ENCODE assay signal across 1 cellular context in genomic region chr18:3604626-3605408, GRCh38.
TF ChIP-seq lines count a peak whose summit lies in the region.

No MANE protein-coding gene starts in this region.

TF ChIP-seq in HepG2, 621 proteins besides CTCF, POLR2A, EP300 and RAD21 (continued from another document and continues in another):
- TF ChIP-seq THAP9 (CRISPR knock-in tag; IDR thresholded peaks at IDR 0.05; ENCODE audit: borderline replicate concordance) (no peak), ZSCAN12 (CRISPR knock-in tag; IDR thresholded peaks at IDR 0.05) (no peak), MYPOP (CRISPR knock-in tag; IDR thresholded peaks at IDR 0.05) (peak; percentile 39; the same call in 1 of the 2 replicates), KAT2B (IDR thresholded peaks at IDR 0.05; ENCODE audit: borderline replicate concordance, low read depth, low read length) (no peak), DDIT3 (CRISPR knock-in tag; IDR thresholded peaks at IDR 0.05) (no peak), SNAPC2 (CRISPR knock-in tag; IDR thresholded peaks at IDR 0.05) (0 out of 2 replicates have a peak, but pooled peaks have one; percentile 22), SP4 (CRISPR knock-in tag; IDR thresholded peaks at IDR 0.05) (no peak), CENPX (CRISPR knock-in tag; IDR thresholded peaks at IDR 0.05) (no peak), ZFYVE20 (CRISPR knock-in tag; IDR thresholded peaks at IDR 0.05; ENCODE audit: borderline replicate concordance, low read depth) (no peak), SMC3 (IDR thresholded peaks at IDR 0.05; ENCODE audit: low read length) (no peak), ZNF614 (CRISPR knock-in tag; IDR thresholded peaks at IDR 0.05; ENCODE audit: borderline replicate concordance) (peak; percentile 87), EEA1 (CRISPR knock-in tag; IDR thresholded peaks at IDR 0.05; ENCODE audit: borderline replicate concordance) (no peak), ZNF501 (CRISPR knock-in tag; IDR thresholded peaks at IDR 0.05) (no peak), ZNF205 (CRISPR knock-in tag; IDR thresholded peaks at IDR 0.05) (no peak), NFIC (IDR thresholded peaks at IDR 0.05; ENCODE audit: low read length) (peak; percentile 60; the same call in 1 of the 2 replicates), TARDBP (CRISPR knock-in tag; IDR thresholded peaks at IDR 0.05) (peak; percentile 67; the same call in 1 of the 2 replicates), NAIF1 (CRISPR knock-in tag; IDR thresholded peaks at IDR 0.05; ENCODE audit: borderline replicate concordance) (no peak), ZNF773 (CRISPR knock-in tag; IDR thresholded peaks at IDR 0.05; ENCODE audit: borderline replicate concordance) (no peak), TRIM22 (IDR thresholded peaks at IDR 0.05) (no peak), NBN (conservative IDR thresholded peaks at IDR 0.05) (no peak), ZNF557 (CRISPR knock-in tag; IDR thresholded peaks at IDR 0.05) (no peak), ZNF18 (CRISPR knock-in tag; IDR thresholded peaks at IDR 0.05; ENCODE audit: insufficient replicate concordance) (peak; percentile 14), SMAD3 (CRISPR knock-in tag; IDR thresholded peaks at IDR 0.05) (0 out of 2 replicates have a peak, but pooled peaks have one; percentile 23), USF2 (IDR thresholded peaks at IDR 0.05; ENCODE audit: low read depth, low read length) (no peak), USF2 (CRISPR knock-in tag; IDR thresholded peaks at IDR 0.05; ENCODE audit: borderline replicate concordance) (no peak), ZSCAN30 (CRISPR knock-in tag; IDR thresholded peaks at IDR 0.05) (no peak), MTF1 (CRISPR knock-in tag; IDR thresholded peaks at IDR 0.05) (no peak), ONECUT2 (CRISPR knock-in tag; IDR thresholded peaks at IDR 0.05) (no peak), FLYWCH1 (CRISPR knock-in tag; IDR thresholded peaks at IDR 0.05) (no peak), KDM4B (CRISPR knock-in tag; IDR thresholded peaks at IDR 0.05) (no peak), TRAFD1 (CRISPR knock-in tag; IDR thresholded peaks at IDR 0.05; ENCODE audit: borderline replicate concordance) (no peak), HOXA3 (CRISPR knock-in tag; IDR thresholded peaks at IDR 0.05) (peak; percentile 59; the same call in 1 of the 2 replicates), ZSCAN29 (CRISPR knock-in tag; conservative IDR thresholded peaks at IDR 0.05) (no peak; the same call in 1 of the 2 replicates), NR2F1 (CRISPR knock-in tag; IDR thresholded peaks at IDR 0.05) (no peak), TBP (CRISPR knock-in tag; IDR thresholded peaks at IDR 0.05) (no peak), ZFX (CRISPR knock-in tag; IDR thresholded peaks at IDR 0.05; ENCODE audit: low read depth) (no peak), RXRA (CRISPR knock-in tag; IDR thresholded peaks at IDR 0.05) (no peak; the same call in 1 of the 2 replicates), KLF16 (CRISPR knock-in tag; IDR thresholded peaks at IDR 0.05) (no peak; a peak in 1 of 4 replicates), ZNF687 (CRISPR knock-in tag; IDR thresholded peaks at IDR 0.05) (no peak), POLR2G (IDR thresholded peaks at IDR 0.05; ENCODE audit: low read depth, low read length) (peak; percentile 66), RBFOX2 (IDR thresholded peaks at IDR 0.05; ENCODE audit: low read depth, low read length) (no peak), IRF1 (CRISPR knock-in tag; IDR thresholded peaks at IDR 0.05; ENCODE audit: low read depth) (no peak), ZNF160 (CRISPR knock-in tag; IDR thresholded peaks at IDR 0.05) (no peak), KDM2A (CRISPR knock-in tag; IDR thresholded peaks at IDR 0.05; ENCODE audit: borderline replicate concordance, low read depth) (no peak), HMG20A (CRISPR knock-in tag; IDR thresholded peaks at IDR 0.05; ENCODE audit: borderline replicate concordance) (peak; percentile 78; the same call in 1 of the 2 replicates), POLR2AphosphoS2 (IDR thresholded peaks at IDR 0.05; ENCODE audit: low read depth, low read length) (no peak), NRL (CRISPR knock-in tag; IDR thresholded peaks at IDR 0.05; ENCODE audit: borderline replicate concordance) (no peak), ZBTB38 (CRISPR knock-in tag; IDR thresholded peaks at IDR 0.05) (no peak), GATAD2A (CRISPR knock-in tag; IDR thresholded peaks at IDR 0.05) (peak; percentile 93), SRF (IDR thresholded peaks at IDR 0.05; ENCODE audit: low read depth, low read length) (no peak), ZNF326 (CRISPR knock-in tag; IDR thresholded peaks at IDR 0.05; ENCODE audit: borderline replicate concordance) (no peak), ZSCAN22 (CRISPR knock-in tag; IDR thresholded peaks at IDR 0.05) (no peak), ZSCAN5A (CRISPR knock-in tag; IDR thresholded peaks at IDR 0.05; ENCODE audit: borderline replicate concordance) (no peak), ZNF883 (CRISPR knock-in tag; IDR thresholded peaks at IDR 0.05; ENCODE audit: not compliant biosample characterization) (no peak), SMARCC2 (IDR thresholded peaks at IDR 0.05) (no peak), KLF13 (CRISPR knock-in tag; IDR thresholded peaks at IDR 0.05) (no peak)
